In genomic region chr6:6932341-6932740, GRCh38 we compare ENCODE assay signal across 27 cellular contexts.
A peak's percentile ranks its signal among the peaks of the same experiment; 100 is the strongest.
DNase-seq lines count a peak whose midpoint lies in the region; ATAC-seq and TF ChIP-seq lines count a peak whose summit lies in the region.
"Had no signal": no experiment of that assay in that cellular context is flagged by ENCODE, and none has a peak within 500 bp of the region (broad histone marks: within the 10 kb centered on the region; RNA-seq: fewer than 3 reads in every experiment).

No MANE protein-coding gene starts in this region.

- H3K36me3 ChIP-seq in BLaER1 treated with 17β-estradiol and CSF1 and Interleukin-3, amounts not matched to agents 10 nM and 100 nM = no peaks in the 10 kb centered on the region
- no peaks in the 10 kb centered on the region for H3K36me3 ChIP-seq in right atrium auricular region
- H3K36me3 ChIP-seq: HAP-1, Peyer's patch had no signal

- H3K9ac ChIP-seq in BLaER1 treated with 17β-estradiol and CSF1 and Interleukin-3, amounts not matched to agents 10 nM and 100 nM = no peak overlapping the region
- H3K9ac ChIP-seq: GM23248, KMS-11 had no signal

- H3K9me3 Mint-ChIP-seq in dendritic cell treated with granulocyte-macrophage colony-stimulating factor and Interleukin-4, amounts not matched to agents 40 ng/mL and 50 ng/mL, for 4 days = no peaks in the 10 kb centered on the region
- no peaks in the 10 kb centered on the region for H3K9me3 Mint-ChIP-seq in stimulated activated memory B cell treated with anti-CD40 and anti-IgM and Interleukin-4, amounts not matched to agents 10 μg/mL and 1 μg/mL and 100 μg/mL, for 72 hours
- H3K9me3 Mint-ChIP-seq: CD8-positive, alpha-beta T cell had no signal

- no peaks in the 10 kb centered on the region for H4K20me1 ChIP-seq in BLaER1 treated with 17β-estradiol and CSF1 and Interleukin-3, amounts not matched to agents 10 nM and 100 nM

- ATAC-seq in stimulated activated memory B cell treated with anti-CD40 and anti-IgM and Interleukin-4, amounts not matched to agents 10 μg/mL and 1 μg/mL and 100 μg/mL, for 72 hours = no peak
- ATAC-seq: A549; CD8-positive, alpha-beta T cell had no signal

- peaks cover 55% of the 10 kb centered on the region for H3K4me1 Mint-ChIP-seq in dendritic cell treated with granulocyte-macrophage colony-stimulating factor and Interleukin-4, amounts not matched to agents 40 ng/mL and 50 ng/mL, for 4 days (ENCODE audit: low read depth)
- H3K4me1 Mint-ChIP-seq in stimulated activated memory B cell treated with anti-CD40 and anti-IgM and Interleukin-4, amounts not matched to agents 10 μg/mL and 1 μg/mL and 100 μg/mL, for 72 hours = peaks cover 47% of the 10 kb centered on the region

- H3K36me3 Mint-ChIP-seq in dendritic cell treated with granulocyte-macrophage colony-stimulating factor and Interleukin-4, amounts not matched to agents 40 ng/mL and 50 ng/mL, for 4 days (ENCODE audit: low read depth) = no peaks in the 10 kb centered on the region
- H3K36me3 Mint-ChIP-seq in stimulated activated memory B cell treated with anti-CD40 and anti-IgM and Interleukin-4, amounts not matched to agents 10 μg/mL and 1 μg/mL and 100 μg/mL, for 72 hours = no peaks in the 10 kb centered on the region
- H3K36me3 Mint-ChIP-seq: CD8-positive, alpha-beta T cell; IgD-negative memory B cell had no signal

- H3K4me2 ChIP-seq in BLaER1 treated with 17β-estradiol and CSF1 and Interleukin-3, amounts not matched to agents 10 nM and 100 nM = peak overlapping the region in 6 of 11 experiments; percentile 32 to 61 (median 40); a peak in 9 of 22 replicates
- H3K4me2 ChIP-seq: A549, KMS-11 had no signal

- no peak overlapping the region for H3K27ac ChIP-seq in BLaER1 treated with 17β-estradiol and CSF1 and Interleukin-3, amounts not matched to agents 10 nM and 100 nM
- H3K27ac ChIP-seq in HL-60 (replicated peaks) = peak overlapping the region; percentile 85; the same call in 1 of the 2 replicates
- H3K27ac ChIP-seq in right atrium auricular region = no peak overlapping the region
- H3K27ac ChIP-seq: A549, C4-2B, GM23248, KMS-11, Peyer's patch had no signal

- H3K27me3 Mint-ChIP-seq in dendritic cell treated with granulocyte-macrophage colony-stimulating factor and Interleukin-4, amounts not matched to agents 40 ng/mL and 50 ng/mL, for 4 days = no peaks in the 10 kb centered on the region
- peaks cover 22% of the 10 kb centered on the region for H3K27me3 Mint-ChIP-seq in stimulated activated memory B cell treated with anti-CD40 and anti-IgM and Interleukin-4, amounts not matched to agents 10 μg/mL and 1 μg/mL and 100 μg/mL, for 72 hours

- intact Hi-C loops in dendritic cell treated with granulocyte-macrophage colony-stimulating factor and Interleukin-4, amounts not matched to agents 40 ng/mL and 50 ng/mL, for 4 days (cut with micrococcal nuclease) = no loop called here

- no peaks in the 10 kb centered on the region for H3K27me3 ChIP-seq in BLaER1 treated with 17β-estradiol and CSF1 and Interleukin-3, amounts not matched to agents 10 nM and 100 nM
- no peaks in the 10 kb centered on the region for H3K27me3 ChIP-seq in HL-60 (ENCODE audit: insufficient read depth, poor library complexity, severe bottlenecking)
- H3K27me3 ChIP-seq in right atrium auricular region = no peaks in the 10 kb centered on the region
- H3K27me3 ChIP-seq: Peyer's patch had no signal

- TF ChIP-seq CTCF in HL-60 (IDR thresholded peaks at IDR 0.05; ENCODE audit: insufficient read depth, low read length) = no peak
- TF ChIP-seq CTCF in right atrium auricular region (IDR thresholded peaks at IDR 0.05) = no peak
- TF ChIP-seq CTCF in GM13976 (IDR thresholded peaks at IDR 0.05; ENCODE audit: borderline replicate concordance, control extremely low read depth, extremely low read depth, insufficient read depth, missing control alignments) = no peak

- H3K9me3 ChIP-seq in BLaER1 treated with 17β-estradiol and CSF1 and Interleukin-3, amounts not matched to agents 10 nM and 100 nM (replicated peaks in 1 of 11) = no peaks in the 10 kb centered on the region
- no peaks in the 10 kb centered on the region for H3K9me3 ChIP-seq in right atrium auricular region
- H3K9me3 ChIP-seq: A549, Caco-2, HAP-1, Peyer's patch had no signal

- peak overlapping the region; percentile 68 for H3K27ac Mint-ChIP-seq in dendritic cell treated with granulocyte-macrophage colony-stimulating factor and Interleukin-4, amounts not matched to agents 40 ng/mL and 50 ng/mL, for 4 days
- H3K27ac Mint-ChIP-seq in stimulated activated memory B cell treated with anti-CD40 and anti-IgM and Interleukin-4, amounts not matched to agents 10 μg/mL and 1 μg/mL and 100 μg/mL, for 72 hours = peak overlapping the region; percentile 74
- H3K27ac Mint-ChIP-seq: CD8-positive, alpha-beta T cell had no signal

- peaks cover 9 to 29% (median 23%) of the 10 kb centered on the region in 10 experiments for H3K4me1 ChIP-seq in BLaER1 treated with 17β-estradiol and CSF1 and Interleukin-3, amounts not matched to agents 10 nM and 100 nM
- peaks cover 0 to 9% of the 10 kb centered on the region in 2 donors for H3K4me1 ChIP-seq in right atrium auricular region
- H3K4me1 ChIP-seq: A549, Caco-2, HAP-1, Peyer's patch had no signal

- in situ Hi-C loops in GM13976 (cut with MboI; ENCODE audit: low sequenced_read_pairs, unreplicated experiment) = no loop called here

- DNase-seq in HL-60 (ENCODE audit: low read depth in 1 of 2, low spot score in 1 of 2) (no peak), H4 (ENCODE audit: low spot score) (no peak), right atrium auricular region (ENCODE audit: low spot score) (no peak), GM13976 (ENCODE audit: low spot score) (no peak)
- DNase-seq: Caco-2; CD8-positive, alpha-beta T cell; DMS 273 treated with DMSO at 0.1 percent for 48 hours; DMS79; EL; GDM1; GM23248; MM.1S; NCI-H1417; NCI-H1694; NCI-H2029 treated with DMSO at 0.1 percent for 48 hours; NCI-H2227 treated with DMSO at 0.1 percent for 48 hours; NCI-H526 treated with DMSO at 0.1 percent for 48 hours; Peyer's patch; SHP77 treated with DMSO at 0.1 percent for 48 hours had no signal

- H3K4me3 ChIP-seq in BLaER1 treated with 17β-estradiol and CSF1 and Interleukin-3, amounts not matched to agents 10 nM and 100 nM = no peak overlapping the region
- H3K4me3 ChIP-seq in HL-60 (replicated peaks; ENCODE audit: insufficient read depth, low read length) (no peak overlapping the region), right atrium auricular region (no peak overlapping the region)
- H3K4me3 ChIP-seq: A549, GM23248, HAP-1, Peyer's patch had no signal

- H3K4me3 Mint-ChIP-seq in dendritic cell treated with granulocyte-macrophage colony-stimulating factor and Interleukin-4, amounts not matched to agents 40 ng/mL and 50 ng/mL, for 4 days = no peak overlapping the region
- no peak overlapping the region for H3K4me3 Mint-ChIP-seq in stimulated activated memory B cell treated with anti-CD40 and anti-IgM and Interleukin-4, amounts not matched to agents 10 μg/mL and 1 μg/mL and 100 μg/mL, for 72 hours
- H3K4me3 Mint-ChIP-seq: CD8-positive, alpha-beta T cell had no signal
